Comparison of ENCODE assay signal across 1 cellular context in genomic region chr5:115379622-115380344, GRCh38.
TF ChIP-seq lines count a peak whose summit lies in the region.

No MANE protein-coding gene starts in this region.

TF ChIP-seq in H1, 55 proteins besides CTCF, POLR2A, EP300 and RAD21 (continued from another document):
- TF ChIP-seq USF2 (IDR thresholded peaks at IDR 0.05; ENCODE audit: low read length), result no peak
TF ChIP-seq in H1: peak in this region for 0.
